Comparison of ENCODE assay signal across 24 cellular contexts in genomic region chr6:108626777-108627176, GRCh38.
A peak's percentile ranks its signal among the peaks of the same experiment; 100 is the strongest.
DNase-seq lines count a peak whose midpoint lies in the region; ATAC-seq and TF ChIP-seq lines count a peak whose summit lies in the region.
"Had no signal": no experiment of that assay in that cellular context is flagged by ENCODE, and none has a peak within 500 bp of the region (broad histone marks: within the 10 kb centered on the region; RNA-seq: fewer than 3 reads in every experiment).

No MANE protein-coding gene starts in this region.

- no peaks in the 10 kb centered on the region for H3K9me3 Mint-ChIP-seq in CD4-positive, CD25-positive, alpha-beta regulatory T cell
- no peaks in the 10 kb centered on the region for H3K9me3 Mint-ChIP-seq in activated T-helper 17 cell treated with anti-CD3 and anti-CD28 coated beads, Interleukin-2, amount 50 U/mL, for 72 hours
- H3K9me3 Mint-ChIP-seq in nephron (no peaks in the 10 kb centered on the region), nephron progenitor cell (no peaks in the 10 kb centered on the region)
- H3K9me3 Mint-ChIP-seq: CD8-positive, alpha-beta memory T cell; IgD-negative memory B cell had no signal

- H3K79me1 ChIP-seq in IMR-90 (ENCODE audit: low read depth in 1 of 2, low read length in 2 of 2) = peaks cover 50 to 86% of the 10 kb centered on the region in 2 experiments

- TF ChIP-seq RAD21 in IMR-90 (IDR thresholded peaks at IDR 0.05; ENCODE audit: low read length) = no peak

- no peak overlapping the region for H2BK20ac ChIP-seq in IMR-90 (ENCODE audit: low read depth, low read length)

- no peak overlapping the region for H3K56ac ChIP-seq in IMR-90 (ENCODE audit: extremely low read depth, insufficient read depth, low read length)

- peak overlapping the region; percentile 56 for H3K23ac ChIP-seq in IMR-90 (ENCODE audit: low read depth, low read length)

- H4K5ac ChIP-seq in IMR-90 (ENCODE audit: low read depth, low read length) = no peak overlapping the region

- H3K4me2 ChIP-seq in IMR-90 (ENCODE audit: low read depth, low read length) = no peak overlapping the region

- no peak overlapping the region for H3K4me3 ChIP-seq in CD4-positive, CD25-positive, alpha-beta regulatory T cell (ENCODE audit: low read depth, low read length)
- no peak overlapping the region for H3K4me3 ChIP-seq in IMR-90 (ENCODE audit: insufficient read depth, low read depth, low read length)
- H3K4me3 ChIP-seq: BLaER1 treated with 17β-estradiol and CSF1 and Interleukin-3, amounts not matched to agents 10 nM and 100 nM; GM12878; GM23248; HAP-1 had no signal

- no peaks in the 10 kb centered on the region for H3K9me3 ChIP-seq in CD4-positive, CD25-positive, alpha-beta regulatory T cell (ENCODE audit: control insufficient read depth in 2 of 2, low read length in 2 of 2)
- H3K9me3 ChIP-seq in IMR-90 (ENCODE audit: control insufficient read depth, insufficient read depth, low read length) = no peaks in the 10 kb centered on the region
- H3K9me3 ChIP-seq: BLaER1 treated with 17β-estradiol and CSF1 and Interleukin-3, amounts not matched to agents 10 nM and 100 nM; HAP-1 had no signal

- peaks cover 42% of the 10 kb centered on the region for H3K9me1 ChIP-seq in IMR-90 (ENCODE audit: insufficient read depth, low read length)

- no peak overlapping the region for H3K27ac ChIP-seq in CD4-positive, CD25-positive, alpha-beta regulatory T cell (ENCODE audit: insufficient read depth, low read length, poor library complexity, severe bottlenecking)
- H3K27ac ChIP-seq in IMR-90 (ENCODE audit: insufficient read depth, low read length) = no peak overlapping the region
- H3K27ac ChIP-seq: BLaER1 treated with 17β-estradiol and CSF1 and Interleukin-3, amounts not matched to agents 10 nM and 100 nM; GM23248; HL-60; RWPE1 had no signal

- no peak for ATAC-seq in CD4-positive, CD25-positive, alpha-beta regulatory T cell (ENCODE audit: low read depth in 2 of 2)
- no peak for ATAC-seq in IMR-90 (ENCODE audit: low read depth)
- ATAC-seq in activated T-helper 17 cell treated with anti-CD3 and anti-CD28 coated beads, Interleukin-2, amount 50 U/mL, for 72 hours (replicated peaks) = no peak
- ATAC-seq: GM12878, PC-3 had no signal

- H3K9ac ChIP-seq in IMR-90 (ENCODE audit: low read depth, low read length) = no peak overlapping the region
- H3K9ac ChIP-seq: BLaER1 treated with 17β-estradiol and CSF1 and Interleukin-3, amounts not matched to agents 10 nM and 100 nM; GM23248 had no signal

- peaks cover 84% of the 10 kb centered on the region for H4K20me1 ChIP-seq in IMR-90 (ENCODE audit: insufficient read depth, low read length)

- H2BK15ac ChIP-seq in IMR-90 (ENCODE audit: low read depth, low read length) = no peak overlapping the region

- no peak overlapping the region for H4K91ac ChIP-seq in IMR-90 (ENCODE audit: insufficient read depth, low read depth, low read length)

- no peak overlapping the region for H2BK5ac ChIP-seq in IMR-90 (ENCODE audit: low read depth, low read length, poor library complexity, severe bottlenecking)

- no peak overlapping the region for H3K18ac ChIP-seq in IMR-90 (ENCODE audit: low read depth, low read length)

- no TSS peak for BruUV-seq in IMR-90 (replicated peaks; lab: Mats Ljungman, UMichigan)

- TF ChIP-seq POLR2A in IMR-90 (IDR thresholded peaks at IDR 0.05; ENCODE audit: low read depth, low read length) = no peak

- 0 out of 4 replicates have a peak overlapping the region, but pooled peaks of 1 of the 2 experiments have one; percentile 18 for H4K8ac ChIP-seq in IMR-90 (ENCODE audit: low read depth in 2 of 2, low read length in 2 of 2)

- H2AK9ac ChIP-seq in IMR-90 (replicated peaks; ENCODE audit: low read depth, low read length, poor library complexity) = no peak overlapping the region

- no peak overlapping the region for H2AK5ac ChIP-seq in IMR-90 (ENCODE audit: low read depth, low read length)

- H3K36me3 ChIP-seq in CD4-positive, CD25-positive, alpha-beta regulatory T cell (ENCODE audit: control insufficient read depth, insufficient read depth, low read length) = no peaks in the 10 kb centered on the region
- no peaks in the 10 kb centered on the region for H3K36me3 ChIP-seq in IMR-90 (ENCODE audit: control insufficient read depth, insufficient read depth, low read length)
- H3K36me3 ChIP-seq: HAP-1 had no signal

- DNase-seq in CD4-positive, CD25-positive, alpha-beta regulatory T cell = no peak
- DNase-seq in IMR-90 (no peak), nephron progenitor cell (no peak), NCI-H2171 treated with DMSO at 0.1 percent for 48 hours (lab: John Stamatoyannopoulos, UW) (no peak), mucosa of gallbladder (ENCODE audit: low spot score) (no peak)
- DNase-seq: CD8-positive, alpha-beta memory T cell; DMS53; EL; GM23248; MV-4-11; NCI-H1417; NCI-H187; NCI-H226; NCI-H524 treated with DMSO at 0.1 percent for 48 hours; PC-3; SIG-M5 had no signal

- dilution Hi-C loops in IMR-90 (cut with HindIII; ENCODE audit: low sequenced_read_pairs, unreplicated experiment) = no loop called here

- no peaks in the 10 kb centered on the region for H3K27me3 Mint-ChIP-seq in CD4-positive, CD25-positive, alpha-beta regulatory T cell
- no peaks in the 10 kb centered on the region for H3K27me3 Mint-ChIP-seq in activated T-helper 17 cell treated with anti-CD3 and anti-CD28 coated beads, Interleukin-2, amount 50 U/mL, for 72 hours
- H3K27me3 Mint-ChIP-seq in nephron (ENCODE audit: low read depth) (no peaks in the 10 kb centered on the region), nephron progenitor cell (ENCODE audit: low read depth, poor library complexity) (peaks cover 4% of the 10 kb centered on the region)
- H3K27me3 Mint-ChIP-seq: CD8-positive, alpha-beta memory T cell had no signal

- POLR2A ChIA-PET in IMR-90 (lab: Charles Lee; ENCODE audit: unreplicated experiment) = no interaction called here

- no peak overlapping the region for H2BK120ac ChIP-seq in IMR-90 (ENCODE audit: low read depth, low read length)

- CTCF ChIA-PET in IMR-90 (lab: Yijun Ruan, JAX) = no interaction called here

- H3K36me3 Mint-ChIP-seq in CD4-positive, CD25-positive, alpha-beta regulatory T cell = peaks cover 6% of the 10 kb centered on the region
- no peaks in the 10 kb centered on the region for H3K36me3 Mint-ChIP-seq in activated T-helper 17 cell treated with anti-CD3 and anti-CD28 coated beads, Interleukin-2, amount 50 U/mL, for 72 hours (ENCODE audit: low read depth)
- H3K36me3 Mint-ChIP-seq in nephron (ENCODE audit: low read depth) = no peaks in the 10 kb centered on the region
- no peaks in the 10 kb centered on the region for H3K36me3 Mint-ChIP-seq in nephron progenitor cell (ENCODE audit: low read depth)
- H3K36me3 Mint-ChIP-seq: CD8-positive, alpha-beta memory T cell had no signal

- no peak overlapping the region; the same call in 1 of the 2 replicates for H3K14ac ChIP-seq in IMR-90 (replicated peaks; ENCODE audit: low read depth, low read length)

- no peak overlapping the region for H3K4ac ChIP-seq in IMR-90 (ENCODE audit: low read depth, low read length)

- H2AFZ ChIP-seq in IMR-90 (replicated peaks; ENCODE audit: low read length, poor library complexity) = no peak overlapping the region
- H2AFZ ChIP-seq: GM23248 had no signal

- H3K27me3 ChIP-seq in CD4-positive, CD25-positive, alpha-beta regulatory T cell (ENCODE audit: control insufficient read depth, insufficient read depth, low read length) = no peaks in the 10 kb centered on the region
- H3K27me3 ChIP-seq in IMR-90 (ENCODE audit: control insufficient read depth, insufficient read depth, low read length) = no peaks in the 10 kb centered on the region
- H3K27me3 ChIP-seq: BLaER1 treated with 17β-estradiol and CSF1 and Interleukin-3, amounts not matched to agents 10 nM and 100 nM had no signal

- 80% methylated on average over 1 of the region's 2 CpGs; no CpG with 5 or more reads in 1 of the 2 experiments for WGBS in IMR-90 (ENCODE audit: extremely low coverage in 2 of 2, insufficient read length in 1 of 2), 2 experiments

- H3K4me1 ChIP-seq in CD4-positive, CD25-positive, alpha-beta regulatory T cell (ENCODE audit: control insufficient read depth, insufficient read depth, low read length, poor library complexity, severe bottlenecking) = peaks cover 15% of the 10 kb centered on the region
- H3K4me1 ChIP-seq in IMR-90 (ENCODE audit: control insufficient read depth, insufficient read depth, low read length) = peaks cover 23% of the 10 kb centered on the region

- peak overlapping the region in 2 of 3 donors; percentile 49 to 80 for H3K27ac Mint-ChIP-seq in CD4-positive, CD25-positive, alpha-beta regulatory T cell
- H3K27ac Mint-ChIP-seq in activated T-helper 17 cell treated with anti-CD3 and anti-CD28 coated beads, Interleukin-2, amount 50 U/mL, for 72 hours = no peak overlapping the region
- H3K27ac Mint-ChIP-seq in nephron (peak overlapping the region in 2 of 3 experiments; percentile 24 to 39), nephron progenitor cell (no peak overlapping the region)

- no peak overlapping the region for H3K4me3 Mint-ChIP-seq in CD4-positive, CD25-positive, alpha-beta regulatory T cell
- peak overlapping the region; percentile 45 for H3K4me3 Mint-ChIP-seq in activated T-helper 17 cell treated with anti-CD3 and anti-CD28 coated beads, Interleukin-2, amount 50 U/mL, for 72 hours
- H3K4me3 Mint-ChIP-seq in nephron (no peak overlapping the region), nephron progenitor cell (no peak overlapping the region)
- H3K4me3 Mint-ChIP-seq: CD8-positive, alpha-beta memory T cell; IgD-negative memory B cell had no signal

- intact Hi-C loops in IMR-90 (cut with micrococcal nuclease) = no loop called here

- H3K4me1 Mint-ChIP-seq in CD4-positive, CD25-positive, alpha-beta regulatory T cell = peaks cover 29 to 90% (median 58%) of the 10 kb centered on the region in 4 donors
- H3K4me1 Mint-ChIP-seq in activated T-helper 17 cell treated with anti-CD3 and anti-CD28 coated beads, Interleukin-2, amount 50 U/mL, for 72 hours = peaks cover 53% of the 10 kb centered on the region
- H3K4me1 Mint-ChIP-seq in nephron = peaks cover 42% of the 10 kb centered on the region
- peaks cover 38% of the 10 kb centered on the region for H3K4me1 Mint-ChIP-seq in nephron progenitor cell

- in situ Hi-C loops in IMR-90 (cut with MboI; ENCODE audit: low sequenced_read_pairs) = no loop called here

- no peak for TF ChIP-seq CTCF in IMR-90 (conservative IDR thresholded peaks at IDR 0.05; ENCODE audit: low read depth, low read length)
- TF ChIP-seq CTCF in nephron (IDR thresholded peaks at IDR 0.05; ENCODE audit: unreplicated experiment in 3 of 3) = no peak
- no peak for TF ChIP-seq CTCF in nephron progenitor cell (IDR thresholded peaks at IDR 0.05)

TF ChIP-seq in IMR-90, 13 proteins besides CTCF, POLR2A, EP300 and RAD21 (continues in another document):
- no peak for TF ChIP-seq MAFK (IDR thresholded peaks at IDR 0.05; ENCODE audit: low read depth, low read length)
- TF ChIP-seq RCOR1 (IDR thresholded peaks at IDR 0.05; ENCODE audit: insufficient replicate concordance, low read length) = no peak
- no peak for TF ChIP-seq SMC3 (IDR thresholded peaks at IDR 0.05; ENCODE audit: low read depth, low read length)
- TF ChIP-seq FOS (IDR thresholded peaks at IDR 0.05; ENCODE audit: low read depth, low read length) = no peak
- no peak for TF ChIP-seq RFX5 (IDR thresholded peaks at IDR 0.05; ENCODE audit: low read depth, low read length)
- no peak for TF ChIP-seq CHD1 (IDR thresholded peaks at IDR 0.05; ENCODE audit: low read depth, low read length)
- TF ChIP-seq BHLHE40 (IDR thresholded peaks at IDR 0.05; ENCODE audit: low read depth, low read length) = no peak

Comparison
In these comparisons a context has a peak if more than half of its experiments do, and no peak if none do; other contexts are left out.
1. H3K27ac Mint-ChIP-seq: peak in CD4-positive, CD25-positive, alpha-beta regulatory T cell (2 of 3) and nephron (2 of 3); none in activated T-helper 17 cell treated with anti-CD3 and anti-CD28 coated beads, Interleukin-2, amount 50 U/mL, for 72 hours (single experiment) and nephron progenitor cell (single experiment).